ENCODE assay signal across 8 cellular contexts in genomic region chr7:132318338-132319318, GRCh38.
A peak's percentile ranks its signal among the peaks of the same experiment; 100 is the strongest.
DNase-seq lines count a peak whose midpoint lies in the region; ATAC-seq and TF ChIP-seq lines count a peak whose summit lies in the region.

No MANE protein-coding gene starts in this region.

- in situ Hi-C loops in astrocyte of the cerebellum (cut with HindIII; ENCODE audit: low sequenced_read_pairs): no loop called here
- in situ Hi-C loops in gastrocnemius medialis (cut with MboI; ENCODE audit: low sequenced_read_pairs in 4 of 4): loop anchor here in 3 of 4 donors (5.0 to 25.0 kb wide), 3 partner anchors 254 to 1119 kb away; partner anchors contain the start of gene PLXNA4 (in 1 of the 3)

- DNase-seq in NCI-H2081 treated with DMSO at 0.1 percent for 48 hours (lab: John Stamatoyannopoulos, UW) (peak; percentile 55), T1000 (lab: John Stamatoyannopoulos, UW) (peak; percentile 54), astrocyte of the cerebellum (ENCODE audit: low read depth) (peak; percentile 76), hippocampal formation (lab: John Stamatoyannopoulos, UW) (peak; percentile 53 to 80), gastrocnemius medialis (peak; percentile 57 to 65)

- H3K36me3 ChIP-seq in gastrocnemius medialis: no peaks in the 10 kb centered on the region

- peaks cover 0 to 14% (median 0%) of the 10 kb centered on the region in 3 donors for H3K27me3 ChIP-seq in gastrocnemius medialis

- H3K4me3 ChIP-seq in astrocyte of the cerebellum (ENCODE audit: low read depth, low read length) (no peak overlapping the region), gastrocnemius medialis (peak overlapping the region in 2 of 4 donors; percentile 4 to 35)

- no peak for TF ChIP-seq POLR2A in gastrocnemius medialis (IDR thresholded peaks at IDR 0.05)

- H3K9me3 ChIP-seq in gastrocnemius medialis: no peaks in the 10 kb centered on the region

- H3K4me1 ChIP-seq in gastrocnemius medialis: peaks cover 8 to 9% of the 10 kb centered on the region in 2 donors

- TF ChIP-seq CTCF in astrocyte of the cerebellum (IDR thresholded peaks at IDR 0.05; ENCODE audit: low read depth, low read length, missing control alignments): peak; percentile 85
- peak; percentile 76 to 88 (median 86) for TF ChIP-seq CTCF in gastrocnemius medialis (IDR thresholded peaks at IDR 0.05 in 4 of 5, conservative IDR thresholded peaks at IDR 0.05 in 1 of 5)

- H3K27ac ChIP-seq in gastrocnemius medialis: no peak overlapping the region

- intact Hi-C loops in gastrocnemius medialis (cut with DNase I; ENCODE audit: low total_unique reads): loop anchor here (1.0 to 10.0 kb wide), 2 partner anchors 262 to 1116 kb away; no protein-coding TSS in a partner anchor

- peak; percentile 77 for ATAC-seq in GM18499 (IDR thresholded peaks at IDR 0.05; ENCODE audit: insufficient read depth, unreplicated experiment)
- peak; percentile 88 for ATAC-seq in HG02981 (IDR thresholded peaks at IDR 0.05; ENCODE audit: unreplicated experiment)
- peak; percentile 86 to 95 for ATAC-seq in gastrocnemius medialis
- ATAC-seq in HG02840 (IDR thresholded peaks at IDR 0.05; ENCODE audit: low FRiP score, unreplicated experiment): no peak
